Comparison of ENCODE assay signal across 15 cellular contexts in the genomic region with DNA sequence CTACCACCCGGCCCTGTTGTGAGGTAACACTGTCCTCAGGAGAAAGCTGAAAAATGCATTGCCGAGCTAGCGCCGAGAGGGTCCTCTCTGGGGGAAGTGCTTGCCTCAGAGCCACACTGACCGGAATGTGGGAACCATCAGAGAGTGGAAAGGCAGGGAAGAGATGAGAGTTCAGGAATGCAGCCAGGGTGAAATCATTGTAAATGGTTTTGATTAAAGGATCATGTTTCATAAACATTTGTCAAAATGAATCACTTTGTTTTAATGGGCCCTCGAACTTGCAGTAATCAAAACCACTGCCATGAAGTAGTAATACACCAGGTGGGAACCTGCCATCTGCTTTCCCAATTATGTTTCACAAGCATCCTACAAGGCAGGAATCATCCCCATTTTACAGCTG. TPM values are rescaled to one million over a fixed set of nuclear protein-coding genes. Genes with fewer than 3 reads are reported as not detected.
DNase-seq lines count a peak whose midpoint lies in the region; ATAC-seq lines count a peak whose summit lies in the region.
"Had no signal": no experiment of that assay in that cellular context is flagged by ENCODE, and none has a peak within 500 bp of the region (broad histone marks: within the 10 kb centered on the region; RNA-seq: fewer than 3 reads in every experiment).

No MANE protein-coding gene starts in this region.

- no peak overlapping the region for H3K27ac Mint-ChIP-seq in activated CD4-positive, alpha-beta memory T cell treated with anti-CD3 and anti-CD28 coated beads for 36 hours
- H3K27ac Mint-ChIP-seq: activated CD8-positive, alpha-beta memory T cell treated with anti-CD3 and anti-CD28 coated beads, Interleukin-2, amount 10 ng/mL, durations not matched to agents 7 days and 5 days; activated naive CD4-positive, alpha-beta T cell treated with anti-CD3 and anti-CD28 coated beads for 36 hours; natural killer cell treated with Interleukin-12 subunit alpha and Interleukin-12 subunit beta and Interleukin-15 and Interleukin-18, amount 100 ng/mL, for 72 hours; stimulated activated effector memory CD8-positive, alpha-beta T cell treated with anti-CD3 and anti-CD28 coated beads, Interleukin-12 subunit alpha, Interleukin-12 subunit beta, amount 100 ng/mL, for 72 hours had no signal

- CTCF ChIA-PET in activated CD4-positive, alpha-beta memory T cell treated with anti-CD3 and anti-CD28 coated beads for 36 hours (lab: Charles Lee), result interaction anchor here (1.0 to 7.8 kb wide), 5 partner anchors 16 to 174 kb away, joined by 3 to 120 read pairs (median 47); a partner anchor contains a TSS

- H3K4me1 Mint-ChIP-seq in activated CD4-positive, alpha-beta memory T cell treated with anti-CD3 and anti-CD28 coated beads for 36 hours (ENCODE audit: low read depth), result no peaks in the 10 kb centered on the region
- H3K4me1 Mint-ChIP-seq: stimulated activated effector memory CD8-positive, alpha-beta T cell treated with anti-CD3 and anti-CD28 coated beads, Interleukin-12 subunit alpha, Interleukin-12 subunit beta, amount 100 ng/mL, for 72 hours had no signal

- intact Hi-C loops in activated CD4-positive, alpha-beta memory T cell treated with anti-CD3 and anti-CD28 coated beads for 36 hours (cut with micrococcal nuclease), result no loop called here

- peaks cover 40% of the 10 kb centered on the region for H3K36me3 Mint-ChIP-seq in activated CD4-positive, alpha-beta memory T cell treated with anti-CD3 and anti-CD28 coated beads for 36 hours

- POLR2A ChIA-PET in activated CD4-positive, alpha-beta memory T cell treated with anti-CD3 and anti-CD28 coated beads for 36 hours (lab: Charles Lee), result interaction anchor here (0.8 to 2.4 kb wide), 3 partner anchors 11 to 23 kb away, joined by 3 to 10 read pairs (median 8); a partner anchor contains a TSS

- no peak for ATAC-seq in GM18519 (IDR thresholded peaks at IDR 0.05; ENCODE audit: low FRiP score, unreplicated experiment)
- no peak for ATAC-seq in GM21717 (IDR thresholded peaks at IDR 0.05; ENCODE audit: unreplicated experiment)
- ATAC-seq: activated CD8-positive, alpha-beta memory T cell treated with anti-CD3 and anti-CD28 coated beads, Interleukin-2, amount 10 ng/mL, durations not matched to agents 7 days and 5 days; natural killer cell treated with Interleukin-12 subunit alpha and Interleukin-12 subunit beta and Interleukin-15 and Interleukin-18, amount 100 ng/mL, for 72 hours; stimulated activated effector memory CD8-positive, alpha-beta T cell treated with anti-CD3 and anti-CD28 coated beads, Interleukin-12 subunit alpha, Interleukin-12 subunit beta, amount 100 ng/mL, for 72 hours had no signal

- peaks cover 4% of the 10 kb centered on the region for H3K27me3 Mint-ChIP-seq in activated CD4-positive, alpha-beta memory T cell treated with anti-CD3 and anti-CD28 coated beads for 36 hours
- H3K27me3 Mint-ChIP-seq: CD4-positive, alpha-beta memory T cell; natural killer cell treated with Interleukin-12 subunit alpha and Interleukin-12 subunit beta and Interleukin-15 and Interleukin-18, amount 100 ng/mL, for 72 hours had no signal

- no peak overlapping the region for H3K4me3 Mint-ChIP-seq in activated CD4-positive, alpha-beta memory T cell treated with anti-CD3 and anti-CD28 coated beads for 36 hours
- H3K4me3 Mint-ChIP-seq: activated CD8-positive, alpha-beta memory T cell treated with anti-CD3 and anti-CD28 coated beads, Interleukin-2, amount 10 ng/mL, durations not matched to agents 7 days and 5 days; activated naive CD4-positive, alpha-beta T cell treated with anti-CD3 and anti-CD28 coated beads for 36 hours; CD4-positive, alpha-beta memory T cell; natural killer cell treated with Interleukin-12 subunit alpha and Interleukin-12 subunit beta and Interleukin-15 and Interleukin-18, amount 100 ng/mL, for 72 hours; stimulated activated effector memory CD8-positive, alpha-beta T cell treated with anti-CD3 and anti-CD28 coated beads, Interleukin-12 subunit alpha, Interleukin-12 subunit beta, amount 100 ng/mL, for 72 hours had no signal

- no peaks in the 10 kb centered on the region for H3K9me3 Mint-ChIP-seq in activated CD4-positive, alpha-beta memory T cell treated with anti-CD3 and anti-CD28 coated beads for 36 hours
- H3K9me3 Mint-ChIP-seq: activated naive CD4-positive, alpha-beta T cell treated with anti-CD3 and anti-CD28 coated beads for 36 hours; CD4-positive, alpha-beta memory T cell; natural killer cell treated with Interleukin-12 subunit alpha and Interleukin-12 subunit beta and Interleukin-15 and Interleukin-18, amount 100 ng/mL, for 72 hours; stimulated activated effector memory CD8-positive, alpha-beta T cell treated with anti-CD3 and anti-CD28 coated beads, Interleukin-12 subunit alpha, Interleukin-12 subunit beta, amount 100 ng/mL, for 72 hours had no signal

- peak; percentile 78 for DNase-seq in AG20443 (ENCODE audit: low spot score)
- peak; percentile 88 for DNase-seq in HCEC 1CT
- DNase-seq in amniotic epithelial cell (ENCODE audit: low read depth), result peak; percentile 55
- DNase-seq in iris pigment epithelial cell (ENCODE audit: low read depth), result peak; percentile 78
- no peak for DNase-seq in activated CD4-positive, alpha-beta memory T cell treated with anti-CD3 and anti-CD28 coated beads for 36 hours
- DNase-seq: activated CD8-positive, alpha-beta memory T cell treated with anti-CD3 and anti-CD28 coated beads, Interleukin-2, amount 10 ng/mL, durations not matched to agents 7 days and 5 days; activated naive CD4-positive, alpha-beta T cell treated with anti-CD3 and anti-CD28 coated beads for 36 hours; CD4-positive, alpha-beta memory T cell; left ventricle myocardium inferior; stimulated activated CD4-positive, alpha-beta T cell treated with anti-CD3 and anti-CD28 coated beads, Interleukin-4, amount 100 ng/mL, for 24 hours; upper lobe of left lung had no signal

RNA-seq across cellular contexts. Expression of a gene that starts 16.9 kb away (rescaled TPM):
- 100 to 1,000 TPM; 113 to 119 TPM for total RNA-seq in activated CD4-positive, alpha-beta memory T cell treated with anti-CD3 and anti-CD28 coated beads for 36 hours
- total RNA-seq: activated CD8-positive, alpha-beta memory T cell treated with anti-CD3 and anti-CD28 coated beads, Interleukin-2, amount 10 ng/mL, durations not matched to agents 7 days and 5 days; CD4-positive, alpha-beta memory T cell; left ventricle myocardium inferior; upper lobe of left lung had no signal

RNA-seq across cellular contexts. Expression of a gene that starts 23.3 kb away (rescaled TPM):
- total RNA-seq in activated CD4-positive, alpha-beta memory T cell treated with anti-CD3 and anti-CD28 coated beads for 36 hours, result 100 to 1,000 TPM; 231 to 244 TPM
